ENCODE assay signal across 18 cellular contexts in genomic region chr19:39563408-39563807, GRCh38. TPM values are rescaled to one million over a fixed set of nuclear protein-coding genes. Genes with fewer than 3 reads are reported as not detected.
DNase-seq lines count a peak whose midpoint lies in the region; ATAC-seq, FAIRE-seq and TF ChIP-seq lines count a peak whose summit lies in the region.
"Had no signal": no experiment of that assay in that cellular context is flagged by ENCODE, and none has a peak within 500 bp of the region (broad histone marks: within the 10 kb centered on the region; RNA-seq: fewer than 3 reads in every experiment).

No MANE protein-coding gene starts in this region.

- no peaks in the 10 kb centered on the region for H3K9me1 ChIP-seq in K562 (ENCODE audit: control insufficient read depth, insufficient read depth, low read length)

- H3K4me3 ChIP-seq in K562 (no peak overlapping the region), kidney epithelial cell (ENCODE audit: low read depth, low read length) (no peak overlapping the region), transverse colon (no peak overlapping the region), ovary (no peak overlapping the region)

- TF ChIP-seq POLR2A in K562 (conservative IDR thresholded peaks at IDR 0.05) (no peak), transverse colon (IDR thresholded peaks at IDR 0.05) (no peak), ovary (IDR thresholded peaks at IDR 0.05) (no peak)

- intact Hi-C loops in K562 (cut with micrococcal nuclease) (no loop called here), transverse colon (cut with DNase I; ENCODE audit: low total_unique reads) (no loop called here), ovary (cut with DNase I) (no loop called here)

- TF ChIP-seq RAD21 in K562 (CRISPR knock-in tag; conservative IDR thresholded peaks at IDR 0.05 in 1 of 2, IDR thresholded peaks at IDR 0.05 in 1 of 2): no peak

- CTCF ChIA-PET in K562 (lab: Yijun Ruan, JAX; ENCODE audit: low intra/inter-chr PET ratio): no interaction called here

- H3K9me3 ChIP-seq in K562 (replicated peaks; ENCODE audit: control insufficient read depth, insufficient read depth, low read depth, low read length): no peaks in the 10 kb centered on the region
- no peaks in the 10 kb centered on the region for H3K9me3 ChIP-seq in transverse colon
- no peaks in the 10 kb centered on the region for H3K9me3 ChIP-seq in ovary

- POLR2A ChIA-PET in K562 (lab: Yijun Ruan, JAX): no interaction called here

- H3K4me1 ChIP-seq in K562 (replicated peaks in 1 of 2; ENCODE audit: control insufficient read depth in 2 of 2, insufficient read depth in 2 of 2, low read length in 2 of 2) (no peaks in the 10 kb centered on the region), transverse colon (peaks cover 0 to under 1% (median 0%) of the 10 kb centered on the region in 4 donors), ovary (ENCODE audit: insufficient read depth) (no peaks in the 10 kb centered on the region)

- DNase-seq in DMS79 (lab: John Stamatoyannopoulos, UW): peak; percentile 94
- peak; percentile 12 for DNase-seq in LoVo (ENCODE audit: low spot score)
- no peak for DNase-seq in K562 (ENCODE audit: extremely low read depth in 1 of 4, low spot score in 3 of 4)
- peak; percentile 67 for DNase-seq in kidney epithelial cell (ENCODE audit: low read depth)
- DNase-seq in NCI-H128 (lab: John Stamatoyannopoulos, UW; ENCODE audit: unreplicated experiment): no peak
- no peak for DNase-seq in transverse colon
- no peak for DNase-seq in ovary
- DNase-seq: activated naive CD4-positive, alpha-beta T cell treated with anti-CD3 and anti-CD28 coated beads for 36 hours; AML-193; effector CD8-positive, alpha-beta T cell; left cardiac atrium; NCI-H524; stimulated activated CD4-positive, alpha-beta T cell treated with anti-CD3 and anti-CD28 coated beads, Interleukin-12 subunit alpha, Interleukin-12 subunit beta, amount 100 ng/mL, for 4 hours had no signal

- no peaks in the 10 kb centered on the region for H4K20me1 ChIP-seq in K562 (replicated peaks; ENCODE audit: control insufficient read depth, insufficient read depth, low read length)

- TF ChIP-seq CTCF in K562 (IDR thresholded peaks at IDR 0.05 in 2 of 3, conservative IDR thresholded peaks at IDR 0.05 in 1 of 3; ENCODE audit: insufficient read depth in 2 of 3, low read depth in 1 of 3, low read length in 3 of 3): no peak
- TF ChIP-seq CTCF in kidney epithelial cell (IDR thresholded peaks at IDR 0.05; ENCODE audit: insufficient read depth, low read length, poor library complexity, severe bottlenecking): no peak
- no peak for TF ChIP-seq CTCF in transverse colon (IDR thresholded peaks at IDR 0.05)
- TF ChIP-seq CTCF in ovary (IDR thresholded peaks at IDR 0.05): no peak

- no TSS peak for BruUV-seq in K562 (replicated peaks; lab: Mats Ljungman, UMichigan)

- H3K4me2 ChIP-seq in K562 (ENCODE audit: insufficient read depth, low read length): no peak overlapping the region

- 0% methylated on average over 2 of the region's 2 CpGs for WGBS in K562 (ENCODE audit: insufficient coverage, low coverage, missing lambda C conversion rate)
- WGBS in transverse colon (ENCODE audit: low coverage in 1 of 2), 2 donors: 64% methylated on average over 2 of the region's 2 CpGs; no CpG with 5 or more reads in 1 of the 2 donors
- 74 to 84% (median 76%) methylated on average over 2 of the region's 2 CpGs for WGBS in ovary, 3 donors

- ATAC-seq in K562: no peak
- ATAC-seq in HG03196 (IDR thresholded peaks at IDR 0.05; ENCODE audit: unreplicated experiment): no peak
- ATAC-seq: HepG2, left cardiac atrium had no signal

- H3K27me3 ChIP-seq in K562 (ENCODE audit: control insufficient read depth in 2 of 2, insufficient read depth in 2 of 2, low read length in 2 of 2): peaks cover 6 to 12% of the 10 kb centered on the region in 2 experiments; a peak in 3 of 5 replicates
- no peaks in the 10 kb centered on the region for H3K27me3 ChIP-seq in kidney epithelial cell (ENCODE audit: control insufficient read depth, insufficient read depth, low read length)
- H3K27me3 ChIP-seq in transverse colon: peaks cover 6% of the 10 kb centered on the region
- H3K27me3 ChIP-seq in ovary: no peaks in the 10 kb centered on the region

- in situ Hi-C loops in K562 (cut with MboI) (no loop called here), transverse colon (cut with MboI; ENCODE audit: low pct_ligation_motif_present in 1 of 4, low pct_unique_long_range_greater_than_20kb in 1 of 4, low sequenced_read_pairs in 3 of 4) (no loop called here)

- H3K27ac ChIP-seq in K562 (ENCODE audit: extremely low read depth, low read depth, low read length) (no peak overlapping the region), transverse colon (no peak overlapping the region), ovary (no peak overlapping the region)
- H3K27ac ChIP-seq: RWPE1 had no signal

- TF ChIP-seq EP300 in K562 (IDR thresholded peaks at IDR 0.05; ENCODE audit: low read length): no peak
- TF ChIP-seq EP300 in transverse colon (IDR thresholded peaks at IDR 0.05; ENCODE audit: low read depth): no peak
- no peak for TF ChIP-seq EP300 in ovary (IDR thresholded peaks at IDR 0.05)

- H2AFZ ChIP-seq in K562 (ENCODE audit: low read depth, low read length): no peak overlapping the region

- no peak overlapping the region for H3K9ac ChIP-seq in K562 (ENCODE audit: insufficient read depth in 1 of 2, low read depth in 2 of 2, low read length in 2 of 2)

- FAIRE-seq in K562 (lab: Jason Lieb, UNC): no peak
- FAIRE-seq: GM12892, HepG2 had no signal

- no peaks in the 10 kb centered on the region for H3K79me2 ChIP-seq in K562 (ENCODE audit: control insufficient read depth, insufficient read depth, low read length)

- H3K36me3 ChIP-seq in K562 (ENCODE audit: control insufficient read depth, insufficient read depth, low read length): no peaks in the 10 kb centered on the region
- no peaks in the 10 kb centered on the region for H3K36me3 ChIP-seq in kidney epithelial cell (ENCODE audit: control insufficient read depth, insufficient read depth, low read length)
- no peaks in the 10 kb centered on the region for H3K36me3 ChIP-seq in transverse colon
- no peaks in the 10 kb centered on the region for H3K36me3 ChIP-seq in ovary

RNA-seq across cellular contexts. Expression of gene EID2, which starts 23.4 kb away (rescaled TPM):
- 3.2 and 4.8 TPM in 2 replicates for total RNA-seq in K562 (2011; cell fraction: chromatin; rRNA removed; ENCODE audit: low replicate concordance)
- total RNA-seq in K562 (2011; cell fraction: nucleolus; rRNA removed): 4.1 and 4.8 TPM in 2 replicates
- 4.2 TPM in 2 replicates for total RNA-seq in K562 (2011; cell fraction: nucleoplasm; rRNA removed)
- 18.5 and 20.8 TPM in 2 replicates for total RNA-seq in K562 (2014; rRNA removed)
- 10.9 and 11.7 TPM in 2 replicates for total RNA-seq in K562 (2014; rRNA removed; fragmentation: Illumina TruSeq; extraction: Trizol)
- 9.9 and 11.3 TPM in 2 replicates for total RNA-seq in K562 (2015; rRNA removed; fragmentation: Illumina TruSeq; extraction: Trizol)
- 13.8 and 14.6 TPM in 2 replicates for total RNA-seq in K562 (2021)
- 7.3 and 12.4 TPM in 2 replicates for polyA plus RNA-seq in K562 (2011; rRNA removed)
- polyA plus RNA-seq in K562 (2011; cell fraction: cytosol; rRNA removed): 4.4 and 10.2 TPM in 2 replicates
- polyA plus RNA-seq in K562 (2011; cell fraction: nucleus; rRNA removed): 4.6 TPM in 2 replicates
- 11.3 and 17.7 TPM in 2 replicates for polyA plus RNA-seq in K562 (2012)
- 8.2 and 9.6 TPM in 2 replicates for polyA plus RNA-seq in K562 (2014; fragmentation: Illumina TruSeq; extraction: Trizol)
- polyA plus RNA-seq in K562 (2014; fragmentation: Nextera tagmentation; extraction: Ambion mirVana): 1 to 10 TPM; 2.5 to 2.7 TPM
- polyA plus RNA-seq in K562 (2014; rRNA removed): 18.5 and 23.6 TPM in 2 replicates
- polyA minus RNA-seq in K562 (2011; rRNA and poly(A)+ RNA removed): 3.9 TPM in 2 replicates
- 4.0 and 4.4 TPM in 2 replicates for polyA minus RNA-seq in K562 (2011; cell fraction: cytosol; rRNA and poly(A)+ RNA removed)
- polyA minus RNA-seq in K562 (2011; cell fraction: nucleus; rRNA and poly(A)+ RNA removed): 1.3 and 3.2 TPM in 2 replicates
- total RNA-seq in kidney epithelial cell: 11.6 and 14.4 TPM in 2 replicates
- total RNA-seq in transverse colon: 1 to 10 TPM; 7.5 to 10.0 (median 8.1) TPM
- 10 to 100 TPM in 5 of 7 donors, 1 to 10 TPM in 2; 6.9 to 17.0 (median 13.1) TPM for total RNA-seq in ovary
- polyA plus RNA-seq in ovary: 10 to 100 TPM; 10.5 to 13.5 TPM

RNA-seq across cellular contexts. Expression of gene EID2B, which starts 30.8 kb away (rescaled TPM):
- total RNA-seq in K562 (2011; cell fraction: chromatin; rRNA removed; ENCODE audit: low replicate concordance): 8.1 and 8.9 TPM in 2 replicates
- 10.8 and 12.5 TPM in 2 replicates for total RNA-seq in K562 (2011; cell fraction: nucleolus; rRNA removed)
- 11.3 and 14.6 TPM in 2 replicates for total RNA-seq in K562 (2011; cell fraction: nucleoplasm; rRNA removed)
- 4.8 and 5.1 TPM in 2 replicates for total RNA-seq in K562 (2014; rRNA removed)
- total RNA-seq in K562 (2014; rRNA removed; fragmentation: Illumina TruSeq; extraction: Trizol): 3.9 and 4.8 TPM in 2 replicates
- 2.9 and 3.5 TPM in 2 replicates for total RNA-seq in K562 (2015; rRNA removed; fragmentation: Illumina TruSeq; extraction: Trizol)
- total RNA-seq in K562 (2021): 3.9 and 4.2 TPM in 2 replicates
- polyA plus RNA-seq in K562 (2011; rRNA removed): 7.9 and 9.3 TPM in 2 replicates
- polyA plus RNA-seq in K562 (2011; cell fraction: cytosol; rRNA removed): 5.2 and 12.3 TPM in 2 replicates
- 7.6 and 8.6 TPM in 2 replicates for polyA plus RNA-seq in K562 (2011; cell fraction: nucleus; rRNA removed)
- polyA plus RNA-seq in K562 (2012): 5.4 and 9.1 TPM in 2 replicates
- polyA plus RNA-seq in K562 (2014; fragmentation: Illumina TruSeq; extraction: Trizol): 2.0 and 2.8 TPM in 2 replicates
- 1 to 10 TPM; 4.9 to 5.4 TPM for polyA plus RNA-seq in K562 (2014; fragmentation: Nextera tagmentation; extraction: Ambion mirVana)
- polyA plus RNA-seq in K562 (2014; rRNA removed): 8.8 and 9.8 TPM in 2 replicates
- polyA minus RNA-seq in K562 (2011; rRNA and poly(A)+ RNA removed): 2.8 and 3.4 TPM in 2 replicates
- polyA minus RNA-seq in K562 (2011; cell fraction: cytosol; rRNA and poly(A)+ RNA removed): 1.0 and 2.1 TPM in 2 replicates
- 4.4 and 8.7 TPM in 2 replicates for polyA minus RNA-seq in K562 (2011; cell fraction: nucleus; rRNA and poly(A)+ RNA removed)
- 1.3 and 3.1 TPM in 2 replicates for total RNA-seq in kidney epithelial cell
- 1 to 10 TPM in 3 of 4 donors, under 1 TPM in 1; 1.00 to 1.5 (median 1.3) TPM for total RNA-seq in transverse colon
- total RNA-seq in ovary: 1 to 10 TPM; 3.1 to 7.0 (median 6.2) TPM
- 1 to 10 TPM; 2.3 to 7.5 TPM for polyA plus RNA-seq in ovary

RNA-seq across cellular contexts. Expression of gene LGALS13, which starts 38.9 kb away (rescaled TPM):
- total RNA-seq in K562 (2011; cell fraction: chromatin; rRNA removed; ENCODE audit: low replicate concordance): not detected in 2 replicates
- not detected in 2 replicates for total RNA-seq in K562 (2011; cell fraction: nucleolus; rRNA removed)
- not detected in 2 replicates for total RNA-seq in K562 (2011; cell fraction: nucleoplasm; rRNA removed)
- not detected in 2 replicates for total RNA-seq in K562 (2014; rRNA removed)
- not detected in 2 replicates for total RNA-seq in K562 (2014; rRNA removed; fragmentation: Illumina TruSeq; extraction: Trizol)
- 0.43 TPM in 1 of 2 replicates, not detected in the other for total RNA-seq in K562 (2015; rRNA removed; fragmentation: Illumina TruSeq; extraction: Trizol)
- total RNA-seq in K562 (2021): not detected in 2 replicates
- not detected in 2 replicates for polyA plus RNA-seq in K562 (2011; rRNA removed)
- polyA plus RNA-seq in K562 (2011; cell fraction: cytosol; rRNA removed): not detected in 2 replicates
- not detected in 2 replicates for polyA plus RNA-seq in K562 (2011; cell fraction: nucleus; rRNA removed)
- 5.6 TPM in 1 of 2 replicates, not detected in the other for polyA plus RNA-seq in K562 (2012)
- not detected in 2 replicates for polyA plus RNA-seq in K562 (2014; fragmentation: Illumina TruSeq; extraction: Trizol)
- polyA plus RNA-seq in K562 (2014; fragmentation: Nextera tagmentation; extraction: Ambion mirVana): under 1 TPM in 1 of 2 experiments, not detected in 1; 0.11 TPM
- not detected in 2 replicates for polyA plus RNA-seq in K562 (2014; rRNA removed)
- polyA minus RNA-seq in K562 (2011; rRNA and poly(A)+ RNA removed): not detected in 2 replicates
- polyA minus RNA-seq in K562 (2011; cell fraction: cytosol; rRNA and poly(A)+ RNA removed): not detected in 2 replicates
- not detected in 2 replicates for polyA minus RNA-seq in K562 (2011; cell fraction: nucleus; rRNA and poly(A)+ RNA removed)
- total RNA-seq in kidney epithelial cell: not detected in 2 replicates
- not detected for total RNA-seq in transverse colon
- not detected for total RNA-seq in ovary
- not detected for polyA plus RNA-seq in ovary
- total RNA-seq: activated naive CD4-positive, alpha-beta T cell treated with anti-CD3 and anti-CD28 coated beads for 36 hours; HepG2; left cardiac atrium; T-helper 1 cell treated with Interleukin-12 subunit alpha and Interleukin-12 subunit beta and Interleukin-4 antibody, amounts not matched to agents 30 ng/mL and 1 ng/mL, for 36 hours had no signal
- polyA plus RNA-seq: HepG2 had no signal

RNA-seq across cellular contexts. Expression of gene SELENOV, which starts 48.5 kb away (rescaled TPM):
- total RNA-seq in K562 (2011; cell fraction: chromatin; rRNA removed; ENCODE audit: low replicate concordance): 0.25 TPM in 1 of 2 replicates, not detected in the other
- total RNA-seq in K562 (2011; cell fraction: nucleolus; rRNA removed): 0.50 TPM in 1 of 2 replicates, not detected in the other
- 0.84 and 0.95 TPM in 2 replicates for total RNA-seq in K562 (2011; cell fraction: nucleoplasm; rRNA removed)
- total RNA-seq in K562 (2014; rRNA removed) (not detected in 2 replicates), K562 (2014; rRNA removed; fragmentation: Illumina TruSeq; extraction: Trizol) (not detected in 2 replicates), K562 (2015; rRNA removed; fragmentation: Illumina TruSeq; extraction: Trizol) (not detected in 2 replicates), K562 (2021) (0.09 and 0.20 TPM in 2 replicates), kidney epithelial cell (0.27 and 0.42 TPM in 2 replicates), transverse colon (not detected), ovary (under 1 TPM in 1 of 7 donors, not detected in 6; 0.27 TPM)
- polyA plus RNA-seq in K562 (2011; rRNA removed) (0.15 TPM in 1 of 2 replicates, not detected in the other), K562 (2014; fragmentation: Illumina TruSeq; extraction: Trizol) (0.08 and 0.09 TPM in 2 replicates), K562 (2014; fragmentation: Nextera tagmentation; extraction: Ambion mirVana) (under 1 TPM; 0.04 to 0.06 TPM), K562 (2014; rRNA removed) (0.05 TPM in 1 of 2 replicates, not detected in the other), ovary (under 1 TPM in 1 of 2 donors, not detected in 1; 0.39 TPM)
- polyA plus RNA-seq in K562 (2011; cell fraction: cytosol; rRNA removed): 0.03 TPM in 1 of 2 replicates, not detected in the other
- polyA plus RNA-seq in K562 (2011; cell fraction: nucleus; rRNA removed): 0.10 and 0.18 TPM in 2 replicates
- polyA plus RNA-seq in K562 (2012): 0.06 and 0.26 TPM in 2 replicates
- not detected in 2 replicates for polyA minus RNA-seq in K562 (2011; rRNA and poly(A)+ RNA removed)
- not detected in 2 replicates for polyA minus RNA-seq in K562 (2011; cell fraction: cytosol; rRNA and poly(A)+ RNA removed)
- not detected in 2 replicates for polyA minus RNA-seq in K562 (2011; cell fraction: nucleus; rRNA and poly(A)+ RNA removed)
- total RNA-seq: activated naive CD4-positive, alpha-beta T cell treated with anti-CD3 and anti-CD28 coated beads for 36 hours; HepG2; left cardiac atrium; T-helper 1 cell treated with Interleukin-12 subunit alpha and Interleukin-12 subunit beta and Interleukin-4 antibody, amounts not matched to agents 30 ng/mL and 1 ng/mL, for 36 hours had no signal
- polyA plus RNA-seq: HepG2 had no signal

Comparison
In these comparisons a context has a peak if more than half of its experiments do, and no peak if none do; other contexts are left out.
1. DNase-seq: peak in DMS79 (single experiment), LoVo (single experiment) and kidney epithelial cell (single experiment); none in K562 (0 of 4), NCI-H128 (single experiment), transverse colon (single experiment) and ovary (0 of 5).